ENCODE assay signal across 29 cellular contexts in the genomic region with DNA sequence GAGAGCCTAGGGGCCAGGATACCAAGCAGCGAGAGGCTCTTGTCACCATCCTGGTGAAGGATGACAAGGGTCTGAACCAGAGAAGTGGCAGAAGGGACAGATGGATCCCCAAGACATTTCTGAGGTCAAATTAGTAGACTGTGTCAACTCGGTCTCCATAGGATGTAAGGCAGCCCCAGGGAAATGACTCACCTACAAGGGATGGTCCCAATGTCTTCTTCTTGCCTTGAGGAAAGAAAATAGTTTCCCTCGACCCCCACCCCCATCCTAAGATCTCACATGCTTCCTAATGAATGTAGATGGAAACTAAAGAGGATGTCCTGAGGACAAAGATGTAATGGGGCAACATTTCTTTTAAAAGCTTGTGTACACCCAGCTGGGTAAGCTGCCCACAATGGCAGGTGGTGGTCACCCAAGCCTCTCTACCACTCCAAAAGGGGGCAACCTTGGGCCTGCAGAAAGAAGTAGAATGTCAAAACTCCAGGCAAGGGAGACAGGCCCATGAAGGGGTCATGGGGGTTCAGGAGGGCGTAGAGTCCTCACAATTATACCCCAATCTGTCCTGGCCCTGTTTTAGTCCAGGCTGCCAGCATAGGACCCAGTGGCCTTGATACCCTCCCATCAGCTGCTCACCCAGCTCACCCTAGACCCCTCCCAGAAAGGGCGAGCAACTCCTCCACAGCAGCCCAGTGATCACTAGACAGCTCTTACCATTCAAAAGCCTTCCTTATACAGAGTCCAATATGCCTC.
"Had no signal": no experiment of that assay in that cellular context is flagged by ENCODE, and none has a peak within 500 bp of the region (broad histone marks: within the 10 kb centered on the region; RNA-seq: fewer than 3 reads in every experiment).

No MANE protein-coding gene starts in this region.

- ATAC-seq: activated CD4-positive, CD25-positive, alpha-beta regulatory T cell treated with anti-CD3 and anti-CD28 coated beads, Interleukin-2, amount 50 U/mL, for 24 hours; effector memory CD8-positive, alpha-beta T cell; heart right ventricle; left lung; sciatic nerve; stimulated activated effector memory CD8-positive, alpha-beta T cell treated with anti-CD3 and anti-CD28 coated beads, Interleukin-12 subunit alpha, Interleukin-12 subunit beta, amount 100 ng/mL, for 72 hours; upper lobe of right lung had no signal

- H3K36me3 Mint-ChIP-seq: activated naive CD8-positive, alpha-beta T cell; stimulated activated effector memory CD8-positive, alpha-beta T cell treated with anti-CD3 and anti-CD28 coated beads, Interleukin-12 subunit alpha, Interleukin-12 subunit beta, amount 100 ng/mL, for 72 hours had no signal

- H3K27me3 ChIP-seq: heart right ventricle, left lung, neutrophil, ovary, stomach, suprapubic skin, tibial artery, upper lobe of right lung had no signal

- H3K9me3 ChIP-seq: heart right ventricle, left lung, lower lobe of right lung, neutrophil, ovary, stomach, suprapubic skin, tibial artery, upper lobe of right lung had no signal

- H3K4me1 Mint-ChIP-seq: nephron progenitor cell; stimulated activated effector memory CD8-positive, alpha-beta T cell treated with anti-CD3 and anti-CD28 coated beads, Interleukin-12 subunit alpha, Interleukin-12 subunit beta, amount 100 ng/mL, for 72 hours had no signal

- H3K9me3 Mint-ChIP-seq: effector memory CD8-positive, alpha-beta T cell; nephron progenitor cell; T-helper 1 cell treated with Interleukin-12 subunit alpha and Interleukin-12 subunit beta and Interleukin-4 antibody, amounts not matched to agents 30 μg/mL and 1 μg/mL, for 36 hours had no signal

- H3K4me3 Mint-ChIP-seq: activated naive CD8-positive, alpha-beta T cell; effector memory CD8-positive, alpha-beta T cell; nephron progenitor cell; stimulated activated effector memory CD8-positive, alpha-beta T cell treated with anti-CD3 and anti-CD28 coated beads, Interleukin-12 subunit alpha, Interleukin-12 subunit beta, amount 100 ng/mL, for 72 hours; T-helper 1 cell treated with Interleukin-12 subunit alpha and Interleukin-12 subunit beta and Interleukin-4 antibody, amounts not matched to agents 30 μg/mL and 1 μg/mL, for 36 hours had no signal

- H3K27me3 Mint-ChIP-seq: activated naive CD8-positive, alpha-beta T cell; effector memory CD8-positive, alpha-beta T cell had no signal

- H3K4me1 ChIP-seq: heart right ventricle, left lung, lower lobe of right lung, stomach, tibial artery, upper lobe of right lung had no signal

- H3K36me3 ChIP-seq: heart right ventricle, left lung, lower lobe of right lung, neutrophil, ovary, stomach, suprapubic skin, tibial artery, upper lobe of right lung had no signal

- DNase-seq: activated CD4-positive, alpha-beta T cell treated with anti-CD3 and anti-CD28 coated beads for 48 hours; activated CD4-positive, alpha-beta T cell treated with anti-CD3 and anti-CD28 coated beads, Interleukin-2, amount 50 U/mL, for 48 hours; activated CD8-positive, alpha-beta memory T cell treated with anti-CD3 and anti-CD28 coated beads for 24 hours; activated effector memory CD4-positive, alpha-beta T cell treated with Interleukin-2 at 50 U/mL for 16 hours; activated naive CD4-positive, alpha-beta T cell treated with Interleukin-2 at 50 U/mL for 16 hours; anterior cingulate cortex; effector memory CD8-positive, alpha-beta T cell; foreskin fibroblast; heart right ventricle; left lung; lower lobe of right lung; nephron progenitor cell; ovary; small intestine; stimulated activated CD4-positive, alpha-beta T cell treated with anti-CD3 and anti-CD28 coated beads, Interleukin-4, amount 100 ng/mL, for 24 hours; stomach; T1000; tibial artery; upper lobe of right lung; WERI-Rb-1 had no signal

- H3K27ac Mint-ChIP-seq: activated naive CD8-positive, alpha-beta T cell; effector memory CD8-positive, alpha-beta T cell; nephron progenitor cell; progenitor cell of endocrine pancreas; stimulated activated effector memory CD8-positive, alpha-beta T cell treated with anti-CD3 and anti-CD28 coated beads, Interleukin-12 subunit alpha, Interleukin-12 subunit beta, amount 100 ng/mL, for 72 hours; T-helper 1 cell treated with Interleukin-12 subunit alpha and Interleukin-12 subunit beta and Interleukin-4 antibody, amounts not matched to agents 30 μg/mL and 1 μg/mL, for 36 hours had no signal

- H3K4me3 ChIP-seq: coronary artery, heart right ventricle, left lung, lower lobe of right lung, ovary, stomach, suprapubic skin, tibial artery, upper lobe of right lung had no signal

- H3K27ac ChIP-seq: coronary artery, heart right ventricle, left lung, lower lobe of right lung, neutrophil, ovary, stomach, suprapubic skin, tibial artery, upper lobe of right lung, WERI-Rb-1 had no signal
